In the genomic region with DNA sequence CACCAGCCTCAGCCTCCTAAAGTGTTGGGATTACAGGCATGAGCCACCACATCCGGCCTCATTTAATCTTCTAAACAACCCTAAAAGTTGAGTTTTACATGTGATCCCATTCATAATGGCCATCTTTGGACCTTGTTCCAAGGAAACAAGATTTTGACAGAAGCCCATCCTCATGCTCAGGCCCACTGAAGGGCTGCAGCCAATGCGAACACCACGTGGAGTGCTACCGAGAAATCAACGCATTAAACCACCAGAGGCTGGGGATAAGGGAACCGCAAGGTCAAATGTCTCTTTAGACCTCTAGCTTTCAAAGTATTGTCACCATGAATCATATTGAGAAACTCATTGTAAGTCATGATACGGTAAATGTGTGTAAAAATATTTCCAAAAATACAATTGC, we compare ENCODE assay signal across 19 cellular contexts. TPM values are rescaled to one million over a fixed set of nuclear protein-coding genes. Genes with fewer than 3 reads are reported as not detected.
DNase-seq lines count a peak whose midpoint lies in the region; ATAC-seq, FAIRE-seq and TF ChIP-seq lines count a peak whose summit lies in the region.
"Had no signal": no experiment of that assay in that cellular context is flagged by ENCODE, and none has a peak within 500 bp of the region (broad histone marks: within the 10 kb centered on the region; RNA-seq: fewer than 3 reads in every experiment).

No MANE protein-coding gene starts in this region.

- CTCF ChIA-PET in activated CD4-positive, alpha-beta T cell treated with anti-CD3 and anti-CD28 coated beads for 36 hours (lab: Charles Lee) = interaction anchor here (0.8 to 3.9 kb wide), 6 partner anchors 9 to 182 kb away, joined by 4 to 26 read pairs (median 6); partner anchors contain the start of gene DOCK9

- no peak for TF ChIP-seq POLR2A in transverse colon (IDR thresholded peaks at IDR 0.05)

- intact Hi-C loops in activated CD4-positive, alpha-beta T cell treated with anti-CD3 and anti-CD28 coated beads for 36 hours (cut with DNase I, micrococcal nuclease) = loop anchor here (1.0 to 10.0 kb wide), 12 partner anchors 9 to 452 kb away; partner anchors contain the start of genes STK24 (in 1 of the 2) and UBAC2 (in 1 of the 2)
- intact Hi-C loops in transverse colon (cut with DNase I; ENCODE audit: low total_unique reads) = no loop called here

- no peaks in the 10 kb centered on the region for H3K9me3 Mint-ChIP-seq in activated CD4-positive, alpha-beta T cell treated with anti-CD3 and anti-CD28 coated beads for 36 hours (ENCODE audit: low read depth)
- peaks cover 6% of the 10 kb centered on the region for H3K9me3 Mint-ChIP-seq in T-helper 1 cell treated with Interleukin-12 subunit alpha and Interleukin-12 subunit beta and Interleukin-4 antibody, amounts not matched to agents 30 μg/mL and 1 μg/mL, for 36 hours
- no peaks in the 10 kb centered on the region for H3K9me3 Mint-ChIP-seq in activated naive CD8-positive, alpha-beta T cell treated with anti-CD3 and anti-CD28 coated beads, Interleukin-2, amount 50 U/mL, for 24 hours

- 87 to 100% methylated on average over 1 to 7 of the region's 7 CpGs for WGBS in transverse colon (ENCODE audit: low coverage in 1 of 2), 2 donors

- H3K4me3 Mint-ChIP-seq in activated CD4-positive, alpha-beta T cell treated with anti-CD3 and anti-CD28 coated beads for 36 hours = no peak overlapping the region
- H3K4me3 Mint-ChIP-seq in T-helper 1 cell treated with Interleukin-12 subunit alpha and Interleukin-12 subunit beta and Interleukin-4 antibody, amounts not matched to agents 30 μg/mL and 1 μg/mL, for 36 hours = peak overlapping the region; percentile 46
- H3K4me3 Mint-ChIP-seq in activated naive CD8-positive, alpha-beta T cell treated with anti-CD3 and anti-CD28 coated beads, Interleukin-2, amount 50 U/mL, for 24 hours = no peak overlapping the region
- H3K4me3 Mint-ChIP-seq: H9 had no signal

- no peak for FAIRE-seq in D721Med (lab: Jason Lieb, UNC)

- in situ Hi-C loops in transverse colon (cut with MboI; ENCODE audit: low pct_ligation_motif_present in 1 of 4, low pct_unique_long_range_greater_than_20kb in 1 of 4, low sequenced_read_pairs in 3 of 4) = no loop called here

- POLR2A ChIA-PET in activated CD4-positive, alpha-beta T cell treated with anti-CD3 and anti-CD28 coated beads for 36 hours (lab: Charles Lee) = no interaction called here

- H3K27me3 ChIP-seq in transverse colon = no peaks in the 10 kb centered on the region
- H3K27me3 ChIP-seq: adrenal gland, sigmoid colon had no signal

- H3K9me3 ChIP-seq in transverse colon = peaks cover 0 to 7% of the 10 kb centered on the region in 2 donors
- H3K9me3 ChIP-seq: adrenal gland, sigmoid colon had no signal

- peak; percentile 46 for DNase-seq in activated CD4-positive, alpha-beta T cell treated with anti-CD3 and anti-CD28 coated beads for 36 hours
- no peak for DNase-seq in activated CD4-positive, alpha-beta T cell treated with anti-CD3 and anti-CD28 coated beads for 4 hours
- peak; percentile 63 for DNase-seq in A172 (ENCODE audit: low spot score)
- no peak for DNase-seq in activated naive CD8-positive, alpha-beta T cell treated with anti-CD3 and anti-CD28 coated beads, Interleukin-2, amount 50 U/mL, for 24 hours
- DNase-seq in inferior parietal cortex (ENCODE audit: extremely low spot score) = no peak
- no peak for DNase-seq in transverse colon
- no peak for DNase-seq in D721Med (ENCODE audit: insufficient read length, low spot score)
- DNase-seq: 8988T, adrenal gland, COR-L47, H9, heart right ventricle, KG1, left lung, MV-4-11, NCI-H187, SHP77 treated with DMSO at 0.1 percent for 48 hours, sigmoid colon had no signal

- ATAC-seq in activated CD4-positive, alpha-beta T cell treated with anti-CD3 and anti-CD28 coated beads for 36 hours = peak; percentile 41
- peak; percentile 31 for ATAC-seq in activated naive CD8-positive, alpha-beta T cell treated with anti-CD3 and anti-CD28 coated beads, Interleukin-2, amount 50 U/mL, for 24 hours
- ATAC-seq: heart right ventricle, left lung had no signal

- peak overlapping the region; percentile 91 for H3K27ac Mint-ChIP-seq in activated CD4-positive, alpha-beta T cell treated with anti-CD3 and anti-CD28 coated beads for 36 hours
- H3K27ac Mint-ChIP-seq in T-helper 1 cell treated with Interleukin-12 subunit alpha and Interleukin-12 subunit beta and Interleukin-4 antibody, amounts not matched to agents 30 μg/mL and 1 μg/mL, for 36 hours = peak overlapping the region; percentile 72
- H3K27ac Mint-ChIP-seq in activated naive CD8-positive, alpha-beta T cell treated with anti-CD3 and anti-CD28 coated beads, Interleukin-2, amount 50 U/mL, for 24 hours = peak overlapping the region; percentile 75
- H3K27ac Mint-ChIP-seq: H9 had no signal

- peaks cover 85% of the 10 kb centered on the region for H3K4me1 Mint-ChIP-seq in activated CD4-positive, alpha-beta T cell treated with anti-CD3 and anti-CD28 coated beads for 36 hours
- peaks cover 61% of the 10 kb centered on the region for H3K4me1 Mint-ChIP-seq in T-helper 1 cell treated with Interleukin-12 subunit alpha and Interleukin-12 subunit beta and Interleukin-4 antibody, amounts not matched to agents 30 μg/mL and 1 μg/mL, for 36 hours (ENCODE audit: low read depth)
- H3K4me1 Mint-ChIP-seq in activated naive CD8-positive, alpha-beta T cell treated with anti-CD3 and anti-CD28 coated beads, Interleukin-2, amount 50 U/mL, for 24 hours = peaks cover 80% of the 10 kb centered on the region

- H3K27me3 Mint-ChIP-seq in activated CD4-positive, alpha-beta T cell treated with anti-CD3 and anti-CD28 coated beads for 36 hours = no peaks in the 10 kb centered on the region
- no peaks in the 10 kb centered on the region for H3K27me3 Mint-ChIP-seq in T-helper 1 cell treated with Interleukin-12 subunit alpha and Interleukin-12 subunit beta and Interleukin-4 antibody, amounts not matched to agents 30 μg/mL and 1 μg/mL, for 36 hours (ENCODE audit: low read depth)
- no peaks in the 10 kb centered on the region for H3K27me3 Mint-ChIP-seq in activated naive CD8-positive, alpha-beta T cell treated with anti-CD3 and anti-CD28 coated beads, Interleukin-2, amount 50 U/mL, for 24 hours

- no peak for TF ChIP-seq EP300 in transverse colon (IDR thresholded peaks at IDR 0.05; ENCODE audit: low read depth)

- H3K36me3 ChIP-seq in transverse colon = no peaks in the 10 kb centered on the region
- H3K36me3 ChIP-seq: adrenal gland, heart right ventricle, left lung, sigmoid colon had no signal

- no peak overlapping the region for H3K4me3 ChIP-seq in transverse colon
- H3K4me3 ChIP-seq: adrenal gland, heart right ventricle, left lung, sigmoid colon had no signal

- peaks cover 4% of the 10 kb centered on the region for H3K36me3 Mint-ChIP-seq in activated CD4-positive, alpha-beta T cell treated with anti-CD3 and anti-CD28 coated beads for 36 hours (ENCODE audit: low read depth)
- H3K36me3 Mint-ChIP-seq in T-helper 1 cell treated with Interleukin-12 subunit alpha and Interleukin-12 subunit beta and Interleukin-4 antibody, amounts not matched to agents 30 μg/mL and 1 μg/mL, for 36 hours (ENCODE audit: low read depth) = peaks cover 19% of the 10 kb centered on the region
- no peaks in the 10 kb centered on the region for H3K36me3 Mint-ChIP-seq in activated naive CD8-positive, alpha-beta T cell treated with anti-CD3 and anti-CD28 coated beads, Interleukin-2, amount 50 U/mL, for 24 hours (ENCODE audit: low read depth)

- TF ChIP-seq CTCF in transverse colon (IDR thresholded peaks at IDR 0.05) (no peak), D721Med (IDR thresholded peaks at IDR 0.05; ENCODE audit: insufficient read depth, missing control alignments) (no peak)

- H3K4me1 ChIP-seq in transverse colon = peaks cover 0 to 3% (median 0%) of the 10 kb centered on the region in 4 donors

- no peak overlapping the region for H3K27ac ChIP-seq in transverse colon
- H3K27ac ChIP-seq: adrenal gland, heart right ventricle, left lung, sigmoid colon had no signal

RNA-seq across cellular contexts. Expression of gene DOCK9, which starts 49.4 kb away (rescaled TPM):
- total RNA-seq in activated CD4-positive, alpha-beta T cell treated with anti-CD3 and anti-CD28 coated beads for 36 hours = 10 to 100 TPM; 36.0 to 42.6 TPM
- 51.0 and 153 TPM in 2 replicates for total RNA-seq in A172 (2014; rRNA removed; shearing (Covaris generic))
- total RNA-seq in transverse colon = 100 to 1,000 TPM in 1 of 4 donors, 10 to 100 TPM in 3; 44.5 to 120 (median 71.4) TPM

Comparison
In these comparisons a context has a peak if more than half of its experiments do, and no peak if none do; other contexts are left out.
1. DNase-seq: peak in activated CD4-positive, alpha-beta T cell treated with anti-CD3 and anti-CD28 coated beads for 36 hours (single experiment) and A172 (single experiment); none in activated CD4-positive, alpha-beta T cell treated with anti-CD3 and anti-CD28 coated beads for 4 hours (0 of 2), activated naive CD8-positive, alpha-beta T cell treated with anti-CD3 and anti-CD28 coated beads, Interleukin-2, amount 50 U/mL, for 24 hours (single experiment), inferior parietal cortex (single experiment), transverse colon (single experiment) and D721Med (single experiment).
2. Peak in every context shown above with its lines, with median percentiles within 50 percentile points of each other: H3K27ac Mint-ChIP-seq.